ENCODE assay signal across 16 cellular contexts in the genomic region with DNA sequence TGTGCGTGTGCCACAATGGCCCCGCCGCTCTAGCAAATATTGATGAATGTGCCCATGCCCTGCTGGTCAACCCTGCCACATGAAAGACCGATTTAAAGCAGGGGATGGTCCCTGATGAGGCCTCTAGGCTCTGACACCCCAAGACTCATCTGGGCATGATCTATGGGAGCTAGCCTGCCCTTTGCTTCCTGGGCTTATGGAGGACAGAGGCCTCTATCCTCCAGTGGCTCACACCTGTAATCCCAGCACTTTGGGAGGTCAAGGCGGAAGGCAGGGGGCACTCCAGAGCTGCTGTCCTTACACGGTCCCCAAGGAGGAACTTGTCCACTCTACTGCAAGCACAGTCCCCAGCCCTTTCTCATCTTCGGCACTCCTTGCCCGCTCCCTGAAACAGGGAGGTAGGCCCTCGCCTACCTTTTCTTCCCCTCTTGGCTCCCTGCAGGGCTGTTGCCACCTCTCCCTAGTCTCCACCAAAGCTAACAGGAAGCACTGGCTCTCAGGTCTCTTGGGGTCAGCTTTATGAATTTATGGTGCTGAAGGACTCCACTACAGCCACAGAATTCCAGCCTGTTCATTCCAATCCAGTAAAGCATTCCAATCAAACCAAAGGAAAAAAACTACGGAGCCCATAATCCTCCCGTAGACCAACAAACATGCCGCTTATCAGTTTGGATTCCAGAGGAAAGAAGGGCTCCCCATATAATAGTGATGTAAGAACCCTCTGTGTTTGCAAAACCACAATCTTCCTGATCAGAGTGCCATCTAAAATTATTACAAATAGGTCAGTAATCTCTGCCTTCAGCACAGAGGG. TPM values are rescaled to one million over a fixed set of nuclear protein-coding genes. Genes with fewer than 3 reads are reported as not detected.
DNase-seq lines count a peak whose midpoint lies in the region; ATAC-seq, FAIRE-seq and TF ChIP-seq lines count a peak whose summit lies in the region.
"Had no signal": no experiment of that assay in that cellular context is flagged by ENCODE, and none has a peak within 500 bp of the region (broad histone marks: within the 10 kb centered on the region; RNA-seq: fewer than 3 reads in every experiment).

No MANE protein-coding gene starts in this region.

- intact Hi-C loops in HepG2 (cut with micrococcal nuclease; ENCODE audit: unreplicated experiment): loop anchor here (1.0 kb wide), 4 partner anchors 35 to 350 kb away; no protein-coding TSS in a partner anchor

- peak in 1 of 2 experiments; percentile 43; a peak in 2 of 4 replicates for TF ChIP-seq POLR2A in HepG2 (IDR thresholded peaks at IDR 0.05; ENCODE audit: insufficient read depth in 1 of 2, low read depth in 2 of 2, low read length in 2 of 2)

- H3K4me3 ChIP-seq in WERI-Rb-1 (ENCODE audit: low read depth, low read length) (no peak overlapping the region), HepG2 (replicated peaks in 1 of 3; ENCODE audit: insufficient read depth in 1 of 3, low read depth in 2 of 3, low read length in 3 of 3) (peak overlapping the region; percentile 14 to 53 (median 14); a peak in 5 of 6 replicates), BE2C (ENCODE audit: low read depth, low read length) (no peak overlapping the region)
- H3K4me3 ChIP-seq: BLaER1 treated with 17β-estradiol and CSF1 and Interleukin-3, amounts not matched to agents 10 nM and 100 nM had no signal

- TF ChIP-seq RAD21 in HepG2 (CRISPR knock-in tag; IDR thresholded peaks at IDR 0.05): peak; percentile 87

- in situ Hi-C loops in HepG2 (cut with HindIII; ENCODE audit: extremely low pct_ligation_motif_present, low pct_unique_long_range_greater_than_20kb): loop anchor here (5.0 kb wide), 1 partner anchor 36 kb away; no protein-coding TSS in a partner anchor

- peak overlapping the region; percentile 82 for H3K9ac ChIP-seq in HepG2 (ENCODE audit: insufficient read depth, low read depth, low read length)
- H3K9ac ChIP-seq: BLaER1 treated with 17β-estradiol and CSF1 and Interleukin-3, amounts not matched to agents 10 nM and 100 nM had no signal

- WGBS in HepG2 (ENCODE audit: low lambda C conversion rate): 39% methylated on average over 12 of the region's 12 CpGs

- no peaks in the 10 kb centered on the region for H4K20me1 ChIP-seq in HepG2 (ENCODE audit: insufficient read depth, low read length)
- H4K20me1 ChIP-seq: BLaER1 treated with 17β-estradiol and CSF1 and Interleukin-3, amounts not matched to agents 10 nM and 100 nM had no signal

- ATAC-seq in HepG2: peak; percentile 57
- no peak for ATAC-seq in HG02981 (IDR thresholded peaks at IDR 0.05; ENCODE audit: unreplicated experiment)
- ATAC-seq: activated naive CD4-positive, alpha-beta T cell treated with anti-CD3 and anti-CD28 coated beads, Interleukin-2, amount 50 U/mL, for 72 hours; esophagus mucosa had no signal

- H3K27ac ChIP-seq in WERI-Rb-1 (no peak overlapping the region), HepG2 (ENCODE audit: extremely low read length, insufficient read depth, low read length) (peak overlapping the region; percentile 95)
- H3K27ac ChIP-seq: BLaER1 treated with 17β-estradiol and CSF1 and Interleukin-3, amounts not matched to agents 10 nM and 100 nM had no signal

- TSS peak; percentile 30 for BruUV-seq in HepG2 (replicated peaks; lab: Mats Ljungman, UMichigan)

- TF ChIP-seq CTCF in WERI-Rb-1 (IDR thresholded peaks at IDR 0.05; ENCODE audit: low read depth, low read length) (peak; percentile 45), HepG2 (CRISPR knock-in tag; IDR thresholded peaks at IDR 0.05) (peak; percentile 86), BE2C (IDR thresholded peaks at IDR 0.05; ENCODE audit: low read depth, low read length) (no peak)

- DNase-seq in AG20443 (ENCODE audit: low spot score): peak; percentile 19
- peak; percentile 19 for DNase-seq in HT-29 (ENCODE audit: low spot score)
- no peak for DNase-seq in WERI-Rb-1
- DNase-seq in HepG2 (ENCODE audit: low spot score): peak; percentile 99
- DNase-seq in kidney glomerular epithelial cell (lab: John Stamatoyannopoulos, UW): no peak
- DNase-seq in BE2C: no peak
- DNase-seq in NCI-H345 treated with DMSO at 0.1 percent for 48 hours (lab: John Stamatoyannopoulos, UW; ENCODE audit: unreplicated experiment): no peak
- DNase-seq: midbrain, NCI-H1105, NCI-H510A treated with DMSO at 0.1 percent for 48 hours had no signal

- FAIRE-seq in HepG2 (lab: Jason Lieb, UNC): peak; percentile 70
- FAIRE-seq: H54 had no signal

- TF ChIP-seq EP300 in HepG2 (IDR thresholded peaks at IDR 0.05; ENCODE audit: low read depth in 2 of 2, low read length in 2 of 2): peak in 1 of 2 experiments; percentile 91; a peak in 3 of 4 replicates
- TF ChIP-seq EP300 in HepG2 (CRISPR knock-in tag; IDR thresholded peaks at IDR 0.05; ENCODE audit: borderline replicate concordance): peak; percentile 50; the same call in 1 of the 2 replicates

- H3K4me2 ChIP-seq in HepG2 (ENCODE audit: low read depth, low read length): peak overlapping the region; percentile 79

- H3K27me3 ChIP-seq in WERI-Rb-1 (ENCODE audit: insufficient read depth, low read depth, severe bottlenecking): no peaks in the 10 kb centered on the region
- H3K27me3 ChIP-seq in HepG2 (ENCODE audit: control insufficient read depth in 1 of 2, insufficient read depth in 2 of 2, low read length in 2 of 2): no peaks in the 10 kb centered on the region
- H3K27me3 ChIP-seq in BE2C: no peaks in the 10 kb centered on the region; the same call in 1 of the 2 replicates
- H3K27me3 ChIP-seq: BLaER1 treated with 17β-estradiol and CSF1 and Interleukin-3, amounts not matched to agents 10 nM and 100 nM had no signal

- no peaks in the 10 kb centered on the region for H3K79me2 ChIP-seq in HepG2 (ENCODE audit: insufficient read depth, low read length)

- H3K36me3 ChIP-seq in WERI-Rb-1 (no peaks in the 10 kb centered on the region), HepG2 (replicated peaks in 1 of 2; ENCODE audit: control insufficient read depth in 1 of 2, insufficient read depth in 2 of 2, low read length in 2 of 2) (no peaks in the 10 kb centered on the region), BE2C (no peaks in the 10 kb centered on the region)
- H3K36me3 ChIP-seq: BLaER1 treated with 17β-estradiol and CSF1 and Interleukin-3, amounts not matched to agents 10 nM and 100 nM had no signal

- H3K4me1 ChIP-seq in HepG2 (ENCODE audit: insufficient read depth, low read length) (peaks cover 67% of the 10 kb centered on the region), BE2C (no peaks in the 10 kb centered on the region)

- CTCF ChIA-PET in HepG2 (lab: Yijun Ruan, JAX; ENCODE audit: low intra/inter-chr PET ratio, low total read pairs): interaction anchor here (0.9 to 3.6 kb wide), 4 partner anchors 50 to 118 kb away, joined by 3 to 15 read pairs (median 7); a partner anchor contains a TSS

- H3K9me3 ChIP-seq in WERI-Rb-1 (ENCODE audit: severe bottlenecking): no peaks in the 10 kb centered on the region
- H3K9me3 ChIP-seq in HepG2 (ENCODE audit: low read length): no peaks in the 10 kb centered on the region
- no peaks in the 10 kb centered on the region for H3K9me3 ChIP-seq in BE2C
- H3K9me3 ChIP-seq: BLaER1 treated with 17β-estradiol and CSF1 and Interleukin-3, amounts not matched to agents 10 nM and 100 nM had no signal

- peak overlapping the region; percentile 1 for H2AFZ ChIP-seq in HepG2 (ENCODE audit: low read length)

- POLR2A ChIA-PET in HepG2 (lab: Yijun Ruan, JAX): interaction anchor here (0.7 to 10.7 kb wide), 19 partner anchors 9 to 427 kb away, joined by 3 to 900 read pairs (median 4); a partner anchor contains a TSS

TF ChIP-seq in HepG2, 621 proteins besides CTCF, POLR2A, EP300 and RAD21 (continues in another document):
- TF ChIP-seq DMAP1 (CRISPR knock-in tag; IDR thresholded peaks at IDR 0.05) (peak; percentile 15; the same call in 1 of the 2 replicates), SIN3A (IDR thresholded peaks at IDR 0.05; ENCODE audit: borderline replicate concordance, low read depth, low read length) (no peak), DPF2 (CRISPR knock-in tag; IDR thresholded peaks at IDR 0.05; ENCODE audit: borderline replicate concordance, low read depth) (no peak), ZNF616 (CRISPR knock-in tag; IDR thresholded peaks at IDR 0.05; ENCODE audit: low read depth) (peak; percentile 51; the same call in 1 of the 2 replicates), KDM6A (CRISPR knock-in tag; IDR thresholded peaks at IDR 0.05; ENCODE audit: low read depth) (peak; percentile 42; the same call in 1 of the 2 replicates), ZNF660 (CRISPR knock-in tag; IDR thresholded peaks at IDR 0.05; ENCODE audit: borderline replicate concordance, low read depth) (no peak), PAF1 (CRISPR knock-in tag; IDR thresholded peaks at IDR 0.05) (no peak)

RNA-seq across cellular contexts. Expression of a gene that starts 48.7 kb away (rescaled TPM):
- total RNA-seq in HT-29 (2014; rRNA removed; shearing (Covaris generic)): 108 and 112 TPM in 2 replicates
- total RNA-seq in HepG2 (2016; rRNA removed; fragmentation: Illumina TruSeq; extraction: Trizol): 39.2 and 39.8 TPM in 2 replicates
- 15.7 and 16.9 TPM in 2 replicates for total RNA-seq in HepG2 (2016; cell fraction: cytosol; rRNA removed; fragmentation: Illumina TruSeq; extraction: Trizol; ENCODE audit: low read depth)
- 33.8 and 40.6 TPM in 2 replicates for total RNA-seq in HepG2 (2016; cell fraction: insoluble cytoplasmic fraction; rRNA removed; fragmentation: Illumina TruSeq; extraction: Trizol)
- total RNA-seq in HepG2 (2016; cell fraction: membrane; rRNA removed; fragmentation: Illumina TruSeq; extraction: Trizol): 48.5 and 52.3 TPM in 2 replicates
- 33.3 and 37.9 TPM in 2 replicates for total RNA-seq in HepG2 (2016; cell fraction: nucleus; rRNA removed; fragmentation: Illumina TruSeq; extraction: Trizol)
- 25.3 and 35.2 TPM in 2 replicates for polyA plus RNA-seq in HepG2 (2011; rRNA removed)
- 23.3 and 28.0 TPM in 2 replicates for polyA plus RNA-seq in HepG2 (2011; cell fraction: cytosol; rRNA removed)
- polyA plus RNA-seq in HepG2 (2011; cell fraction: nucleus; rRNA removed): 24.4 and 38.2 TPM in 2 replicates
- polyA plus RNA-seq in HepG2 (2012): 29.4 and 33.5 TPM in 2 replicates
- polyA plus RNA-seq in HepG2 (2016; cell fraction: cytosol; fragmentation: Illumina TruSeq; extraction: Trizol; ENCODE audit: low read depth): 14.0 and 20.5 TPM in 2 replicates
- polyA plus RNA-seq in HepG2 (2016; cell fraction: insoluble cytoplasmic fraction; fragmentation: Illumina TruSeq; extraction: Trizol; ENCODE audit: low read depth): 80.2 and 86.7 TPM in 2 replicates
- 44.4 and 57.9 TPM in 2 replicates for polyA plus RNA-seq in HepG2 (2016; cell fraction: membrane; fragmentation: Illumina TruSeq; extraction: Trizol; ENCODE audit: low read depth)
- polyA plus RNA-seq in HepG2 (2016; cell fraction: nucleus; fragmentation: Illumina TruSeq; extraction: Trizol; ENCODE audit: insufficient read depth, low read depth): 69.2 and 74.9 TPM in 2 replicates
- 8.1 and 73.3 TPM in 2 replicates for polyA minus RNA-seq in HepG2 (2011; rRNA and poly(A)+ RNA removed; ENCODE audit: low replicate concordance)
- 46.4 and 59.0 TPM in 2 replicates for polyA minus RNA-seq in HepG2 (2011; cell fraction: cytosol; rRNA and poly(A)+ RNA removed)
- 48.1 and 66.8 TPM in 2 replicates for polyA minus RNA-seq in HepG2 (2011; cell fraction: nucleus; rRNA and poly(A)+ RNA removed)
- polyA plus RNA-seq in BE2C (2012; ENCODE audit: insufficient read depth, insufficient read length, low read depth): not detected
- total RNA-seq: activated naive CD4-positive, alpha-beta T cell treated with anti-CD3 and anti-CD28 coated beads, Interleukin-2, amount 50 U/mL, for 72 hours; osteocyte had no signal

Comparison
In these comparisons a context has a peak if more than half of its experiments do, and no peak if none do; other contexts are left out.
1. DNase-seq: peak in AG20443 (single experiment), HT-29 (single experiment) and HepG2 (single experiment); none in WERI-Rb-1 (single experiment), kidney glomerular epithelial cell (single experiment), BE2C (single experiment) and NCI-H345 treated with DMSO at 0.1 percent for 48 hours (single experiment).
2. H3K4me3 ChIP-seq: peak in HepG2 (3 of 3); none in WERI-Rb-1 (single experiment) and BE2C (single experiment).